In genomic region chr6:85643530-85644373, GRCh38 we compare ENCODE assay signal across 8 cellular contexts. TPM values are rescaled to one million over a fixed set of nuclear protein-coding genes. Genes with fewer than 3 reads are reported as not detected.
DNase-seq lines count a peak whose midpoint lies in the region; ATAC-seq and TF ChIP-seq lines count a peak whose summit lies in the region.

No MANE protein-coding gene starts in this region.

- H3K9me3 Mint-ChIP-seq in activated naive CD8-positive, alpha-beta T cell treated with anti-CD3 and anti-CD28 coated beads, Interleukin-2, amount 50 U/mL, for 24 hours: no peaks in the 10 kb centered on the region

- 0 to 1% (median 1%) methylated on average over 12 to 76 of the region's 76 CpGs for WGBS in heart left ventricle, 4 donors
- 0% methylated on average over 3 to 25 of the region's 76 CpGs for WGBS in upper lobe of left lung, 2 donors

- H3K27me3 Mint-ChIP-seq in activated naive CD8-positive, alpha-beta T cell treated with anti-CD3 and anti-CD28 coated beads, Interleukin-2, amount 50 U/mL, for 24 hours: no peaks in the 10 kb centered on the region

- no peak for TF ChIP-seq CTCF in GM10266 (IDR thresholded peaks at IDR 0.05; ENCODE audit: control insufficient read depth, insufficient read depth, low read depth, missing control alignments)
- no peak for TF ChIP-seq CTCF in NB4 (IDR thresholded peaks at IDR 0.05; ENCODE audit: low read depth, low read length)
- no peak for TF ChIP-seq CTCF in heart left ventricle (IDR thresholded peaks at IDR 0.05)
- no peak for TF ChIP-seq CTCF in upper lobe of left lung (IDR thresholded peaks at IDR 0.05)

- DNase-seq in GM10266 (ENCODE audit: extremely low spot score) (peak; percentile 71), NB4 (ENCODE audit: low read depth) (peak; percentile 98), SK-N-MC (ENCODE audit: low read depth, low spot score) (peak; percentile 57), heart left ventricle (peak; percentile 91 to 95 (median 94)), pons (ENCODE audit: low spot score) (peak; percentile 87), upper lobe of left lung (peak; percentile 89 to 97)
- peak; percentile 80 for DNase-seq in activated naive CD8-positive, alpha-beta T cell treated with anti-CD3 and anti-CD28 coated beads, Interleukin-2, amount 50 U/mL, for 24 hours

- peak overlapping the region; percentile 99 for H3K9ac ChIP-seq in SK-N-MC (ENCODE audit: insufficient read length)

- no peaks in the 10 kb centered on the region; the same call in 1 of the 2 replicates for H3K9me3 ChIP-seq in SK-N-MC (ENCODE audit: low read depth, low read length)
- no peaks in the 10 kb centered on the region for H3K9me3 ChIP-seq in heart left ventricle
- H3K9me3 ChIP-seq in upper lobe of left lung: no peaks in the 10 kb centered on the region

- H3K36me3 ChIP-seq in SK-N-MC (ENCODE audit: insufficient read depth, low read length) (peaks cover 29% of the 10 kb centered on the region), heart left ventricle (peaks cover 0 to 25% (median 20%) of the 10 kb centered on the region in 9 donors), upper lobe of left lung (peaks cover 0 to 16% (median 3%) of the 10 kb centered on the region in 4 donors)

- peak overlapping the region; percentile 96 for H3K4me3 Mint-ChIP-seq in activated naive CD8-positive, alpha-beta T cell treated with anti-CD3 and anti-CD28 coated beads, Interleukin-2, amount 50 U/mL, for 24 hours

- H3K4me1 ChIP-seq in heart left ventricle: peaks cover 4 to 39% (median 30%) of the 10 kb centered on the region in 12 donors
- H3K4me1 ChIP-seq in upper lobe of left lung: peaks cover 26 to 39% (median 35%) of the 10 kb centered on the region in 4 donors

- peak overlapping the region; percentile 98 for H3K27ac Mint-ChIP-seq in activated naive CD8-positive, alpha-beta T cell treated with anti-CD3 and anti-CD28 coated beads, Interleukin-2, amount 50 U/mL, for 24 hours

- H3K4me3 ChIP-seq in NB4 (ENCODE audit: low read depth, low read length) (peak overlapping the region; percentile 71), SK-N-MC (peak overlapping the region; percentile 76), heart left ventricle (peak overlapping the region; percentile 64 to 99 (median 93)), upper lobe of left lung (peak overlapping the region; percentile 73 to 97 (median 95))

- peaks cover 37% of the 10 kb centered on the region for H3K4me1 Mint-ChIP-seq in activated naive CD8-positive, alpha-beta T cell treated with anti-CD3 and anti-CD28 coated beads, Interleukin-2, amount 50 U/mL, for 24 hours

- no peaks in the 10 kb centered on the region for H3K27me3 ChIP-seq in heart left ventricle
- no peaks in the 10 kb centered on the region for H3K27me3 ChIP-seq in upper lobe of left lung

- intact Hi-C loops in heart left ventricle (cut with DNase I): loop anchor here (1.0 to 5.0 kb wide), 8 partner anchors 33 to 51 kb away; partner anchors contain the start of gene SNX14 (in 4 of the 10)

- ATAC-seq in HG02588 (IDR thresholded peaks at IDR 0.05; ENCODE audit: unreplicated experiment) (peak; percentile 41), heart left ventricle (peak; percentile 50 to 79 (median 74)), upper lobe of left lung (ENCODE audit: low FRiP score in 2 of 2) (peak; percentile 83 to 84)
- ATAC-seq in activated naive CD8-positive, alpha-beta T cell treated with anti-CD3 and anti-CD28 coated beads, Interleukin-2, amount 50 U/mL, for 24 hours: peak; percentile 41

- H3K27ac ChIP-seq in SK-N-MC: peak overlapping the region; percentile 94
- H3K27ac ChIP-seq in heart left ventricle: peak overlapping the region; percentile 95 to 100 (median 99)
- H3K27ac ChIP-seq in upper lobe of left lung: peak overlapping the region; percentile 96 to 100 (median 99)

- TF ChIP-seq POLR2A in NB4 (IDR thresholded peaks at IDR 0.05; ENCODE audit: extremely low read depth, insufficient read length): peak; percentile 79
- peak in 1 of 2 donors; percentile 68 for TF ChIP-seq POLR2A in heart left ventricle (IDR thresholded peaks at IDR 0.05)
- TF ChIP-seq POLR2A in upper lobe of left lung (IDR thresholded peaks at IDR 0.05): peak; percentile 51 to 92 (median 80)

- H3K36me3 Mint-ChIP-seq in activated naive CD8-positive, alpha-beta T cell treated with anti-CD3 and anti-CD28 coated beads, Interleukin-2, amount 50 U/mL, for 24 hours (ENCODE audit: low read depth): peaks cover 38% of the 10 kb centered on the region

- TF ChIP-seq EP300 in upper lobe of left lung (IDR thresholded peaks at IDR 0.05): peak in 1 of 4 donors; percentile 47

RNA-seq across cellular contexts. Expression of gene SYNCRIP, which starts 1.1 kb away (rescaled TPM):
- total RNA-seq in heart left ventricle: 10 to 100 TPM; 28.4 to 71.0 (median 59.0) TPM
- 10 to 100 TPM; 23.7 to 51.3 TPM for polyA plus RNA-seq in heart left ventricle
- total RNA-seq in upper lobe of left lung: 10 to 100 TPM; 30.4 to 87.8 (median 65.1) TPM

RNA-seq across cellular contexts. Expression of gene SNX14, which starts 50.1 kb away (rescaled TPM):
- total RNA-seq in heart left ventricle: 10 to 100 TPM; 23.3 to 41.8 (median 31.8) TPM
- 10 to 100 TPM; 30.6 to 37.3 TPM for polyA plus RNA-seq in heart left ventricle
- total RNA-seq in upper lobe of left lung: 100 to 1,000 TPM in 2 of 6 donors, 10 to 100 TPM in 4; 43.7 to 170 (median 88.6) TPM

Comparison
In these comparisons a context has a peak if more than half of its experiments do, and no peak if none do; other contexts are left out.
1. Peak in every context shown above with its lines: DNase-seq, ATAC-seq, H3K4me3 ChIP-seq and H3K27ac ChIP-seq.